Comparison of ENCODE assay signal across 1 cellular context in genomic region chr7:116672596-116673503, GRCh38.
A peak's percentile ranks its signal among the peaks of the same experiment; 100 is the strongest.
TF ChIP-seq lines count a peak whose summit lies in the region.

No MANE protein-coding gene starts in this region.

TF ChIP-seq in HepG2, 621 proteins besides CTCF, POLR2A, EP300 and RAD21:
- TF ChIP-seq ZNF770 (CRISPR knock-in tag; IDR thresholded peaks at IDR 0.05) (no peak), DRAP1 (CRISPR knock-in tag; IDR thresholded peaks at IDR 0.05) (peak; percentile 23; the same call in 1 of the 2 replicates), ZMYM4 (CRISPR knock-in tag; IDR thresholded peaks at IDR 0.05) (no peak), FOSL1 (CRISPR knock-in tag; IDR thresholded peaks at IDR 0.05; ENCODE audit: borderline replicate concordance) (no peak), NAIF1 (CRISPR knock-in tag; IDR thresholded peaks at IDR 0.05; ENCODE audit: borderline replicate concordance) (0 out of 2 replicates have a peak, but pooled peaks have one; percentile 36), ZNF556 (CRISPR knock-in tag; IDR thresholded peaks at IDR 0.05; ENCODE audit: borderline replicate concordance) (no peak), ATF7-NPFF (CRISPR knock-in tag; IDR thresholded peaks at IDR 0.05; ENCODE audit: low read depth) (no peak), NR2C2 (CRISPR knock-in tag; IDR thresholded peaks at IDR 0.05; ENCODE audit: borderline replicate concordance) (no peak), RFX3 (CRISPR knock-in tag; IDR thresholded peaks at IDR 0.05) (no peak), LCORL (IDR thresholded peaks at IDR 0.05) (no peak), LCORL (CRISPR knock-in tag; IDR thresholded peaks at IDR 0.05) (0 out of 2 replicates have a peak, but pooled peaks have one; percentile 30), HMGXB3 (CRISPR knock-in tag; IDR thresholded peaks at IDR 0.05; ENCODE audit: borderline replicate concordance) (peak; percentile 33; the same call in 1 of the 2 replicates), SMAD3 (CRISPR knock-in tag; IDR thresholded peaks at IDR 0.05) (0 out of 2 replicates have a peak, but pooled peaks have one; percentile 11), NFYC (CRISPR knock-in tag; IDR thresholded peaks at IDR 0.05) (no peak), TRIM24 (CRISPR knock-in tag; IDR thresholded peaks at IDR 0.05) (no peak), KAT2B (IDR thresholded peaks at IDR 0.05; ENCODE audit: borderline replicate concordance, low read depth, low read length) (no peak), KLF13 (CRISPR knock-in tag; IDR thresholded peaks at IDR 0.05) (no peak), ZNF589 (CRISPR knock-in tag; conservative IDR thresholded peaks at IDR 0.05) (no peak), KDM2A (CRISPR knock-in tag; IDR thresholded peaks at IDR 0.05; ENCODE audit: borderline replicate concordance, low read depth) (0 out of 2 replicates have a peak, but pooled peaks have one; percentile 41), SAP130 (CRISPR knock-in tag; IDR thresholded peaks at IDR 0.05; ENCODE audit: low read depth) (peak; percentile 3; the same call in 1 of the 2 replicates), RXRA (CRISPR knock-in tag; IDR thresholded peaks at IDR 0.05) (0 out of 2 replicates have a peak, but pooled peaks have one; percentile 12), KMT2A (CRISPR knock-in tag; IDR thresholded peaks at IDR 0.05) (peak; percentile 64; the same call in 1 of the 2 replicates), ZNF407 (CRISPR knock-in tag; IDR thresholded peaks at IDR 0.05; ENCODE audit: not compliant biosample characterization) (no peak), KAT7 (CRISPR knock-in tag; IDR thresholded peaks at IDR 0.05; ENCODE audit: borderline replicate concordance) (0 out of 2 replicates have a peak, but pooled peaks have one; percentile 2), HMG20B (CRISPR knock-in tag; conservative IDR thresholded peaks at IDR 0.05) (0 out of 2 replicates have a peak, but pooled peaks have one; percentile 12), BATF2 (CRISPR knock-in tag; IDR thresholded peaks at IDR 0.05) (no peak), THAP8 (CRISPR knock-in tag; IDR thresholded peaks at IDR 0.05; ENCODE audit: borderline replicate concordance) (no peak), ZFP41 (CRISPR knock-in tag; IDR thresholded peaks at IDR 0.05; ENCODE audit: borderline replicate concordance) (no peak), ZNF646 (CRISPR knock-in tag; IDR thresholded peaks at IDR 0.05) (0 out of 2 replicates have a peak, but pooled peaks have one; percentile 16), ZNF431 (CRISPR knock-in tag; IDR thresholded peaks at IDR 0.05; ENCODE audit: borderline replicate concordance, low read depth) (0 out of 2 replicates have a peak, but pooled peaks have one; percentile 7), IKZF1 (IDR thresholded peaks at IDR 0.05) (no peak), ZNF766 (CRISPR knock-in tag; IDR thresholded peaks at IDR 0.05; ENCODE audit: borderline replicate concordance) (no peak), CHD4 (IDR thresholded peaks at IDR 0.05; ENCODE audit: borderline replicate concordance, low read length) (0 out of 2 replicates have a peak, but pooled peaks have one; percentile 25)
